In genomic region chr20:32431457-32431856, GRCh38 we compare ENCODE assay signal across 27 cellular contexts.
"Had no signal": no experiment of that assay in that cellular context is flagged by ENCODE, and none has a peak within 500 bp of the region (broad histone marks: within the 10 kb centered on the region; RNA-seq: fewer than 3 reads in every experiment).

No MANE protein-coding gene starts in this region.

- H3K4me3 Mint-ChIP-seq: dendritic cell treated with granulocyte-macrophage colony-stimulating factor and Interleukin-4, amounts not matched to agents 40 ng/mL and 50 ng/mL, for 4 days; endodermal cell; memory B cell; natural killer cell; stimulated activated naive CD8-positive, alpha-beta T cell treated with anti-CD3 and anti-CD28 coated beads, Interleukin-15, Interleukin-2, amounts not matched to agents 100 ng/mL and 50 ng/mL, for 24 hours had no signal

- H3K4me3 ChIP-seq: colonic mucosa, gastrocnemius medialis, lung, pancreas, smooth muscle cell, suprapubic skin, transverse colon, upper lobe of right lung, uterus had no signal

- DNase-seq: colonic mucosa; effector CD8-positive, alpha-beta T cell; endodermal cell; foreskin fibroblast; gastrocnemius medialis; kidney; natural killer cell; occipital lobe; pancreas; retina; stimulated activated CD4-positive, alpha-beta T cell treated with anti-CD3 and anti-CD28 coated beads, Interleukin-12 subunit alpha, Interleukin-12 subunit beta, amount 100 ng/mL, for 4 hours; stimulated activated CD4-positive, alpha-beta T cell treated with anti-CD3 and anti-CD28 coated beads, Interleukin-1b, Interleukin-23, amount 100 ng/mL, for 48 hours; stimulated activated CD4-positive, alpha-beta T cell treated with anti-CD3 and anti-CD28 coated beads, Interleukin-4, amount 100 ng/mL, for 1 hour; stimulated activated CD8-positive, alpha-beta memory T cell treated with anti-CD3 and anti-CD28 coated beads, Interleukin-4, amount 100 ng/mL, for 48 hours; transverse colon; upper lobe of right lung; uterus had no signal

- ATAC-seq: esophagus mucosa, gastrocnemius medialis, left lobe of liver, natural killer cell, sciatic nerve, upper lobe of right lung had no signal

- H3K36me3 ChIP-seq: uterus had no signal

- H3K4me1 ChIP-seq: colonic mucosa, suprapubic skin, transverse colon, upper lobe of right lung, uterus had no signal

- H3K4me1 Mint-ChIP-seq: endodermal cell had no signal

- H3K27me3 ChIP-seq: colonic mucosa, gastrocnemius medialis, pancreas, suprapubic skin, transverse colon, upper lobe of right lung, uterus had no signal

- H3K27ac ChIP-seq: colonic mucosa, epithelial cell of prostate, pancreas, suprapubic skin, transverse colon, upper lobe of right lung, uterus had no signal

- H3K27ac Mint-ChIP-seq: dendritic cell treated with granulocyte-macrophage colony-stimulating factor and Interleukin-4, amounts not matched to agents 40 ng/mL and 50 ng/mL, for 4 days; endodermal cell; memory B cell; natural killer cell had no signal

- H3K27me3 Mint-ChIP-seq: dendritic cell treated with granulocyte-macrophage colony-stimulating factor and Interleukin-4, amounts not matched to agents 40 ng/mL and 50 ng/mL, for 4 days; memory B cell; stimulated activated naive CD8-positive, alpha-beta T cell treated with anti-CD3 and anti-CD28 coated beads, Interleukin-15, Interleukin-2, amounts not matched to agents 100 ng/mL and 50 ng/mL, for 24 hours had no signal

- H3K9me3 Mint-ChIP-seq: dendritic cell treated with granulocyte-macrophage colony-stimulating factor and Interleukin-4, amounts not matched to agents 40 ng/mL and 50 ng/mL, for 4 days; endodermal cell; memory B cell; natural killer cell; stimulated activated naive CD8-positive, alpha-beta T cell treated with anti-CD3 and anti-CD28 coated beads, Interleukin-15, Interleukin-2, amounts not matched to agents 100 ng/mL and 50 ng/mL, for 24 hours had no signal

- H3K4me2 ChIP-seq: smooth muscle cell had no signal

- FAIRE-seq: kidney, pancreas had no signal

- H3K9me3 ChIP-seq: colonic mucosa, gastrocnemius medialis, pancreas, suprapubic skin, transverse colon, upper lobe of right lung, uterus had no signal
